ENCODE assay signal across 24 cellular contexts in the genomic region with DNA sequence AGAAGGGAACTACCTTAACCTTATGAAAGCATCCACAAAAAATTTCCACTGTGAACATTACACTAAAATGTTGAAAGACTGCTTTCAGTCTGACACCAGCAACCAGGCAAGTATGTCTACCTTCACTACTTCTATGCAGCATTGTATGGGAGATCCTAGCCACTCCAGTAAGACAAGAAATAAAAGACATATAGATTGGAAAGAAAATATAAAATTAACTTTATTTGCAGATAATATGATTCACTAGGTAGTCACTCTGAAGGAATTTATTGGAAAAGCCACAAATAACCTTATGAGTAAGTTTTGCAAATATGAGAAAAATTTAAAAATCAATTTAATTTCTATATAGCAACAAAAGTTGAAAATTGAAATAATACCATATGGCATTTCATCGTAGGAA.
DNase-seq lines count a peak whose midpoint lies in the region; ATAC-seq and TF ChIP-seq lines count a peak whose summit lies in the region.
"Had no signal": no experiment of that assay in that cellular context is flagged by ENCODE, and none has a peak within 500 bp of the region (broad histone marks: within the 10 kb centered on the region; RNA-seq: fewer than 3 reads in every experiment).

No MANE protein-coding gene starts in this region.

- no peak overlapping the region for H3K27ac Mint-ChIP-seq in endodermal cell
- H3K27ac Mint-ChIP-seq: B cell; CD8-positive, alpha-beta memory T cell had no signal

- no peaks in the 10 kb centered on the region for H3K27me3 Mint-ChIP-seq in endodermal cell (ENCODE audit: insufficient read depth)
- H3K27me3 Mint-ChIP-seq: B cell; CD8-positive, alpha-beta memory T cell had no signal

- 0 out of 3 replicates have a peak, but pooled peaks have one; percentile 17 for ATAC-seq in RWPE2 (ENCODE audit: low read depth)
- ATAC-seq: K562 had no signal

- peaks cover 2% of the 10 kb centered on the region for H3K9me3 Mint-ChIP-seq in endodermal cell

- H3K36me3 ChIP-seq in RWPE2 (ENCODE audit: low read depth) (no peaks in the 10 kb centered on the region), endodermal cell (ENCODE audit: control insufficient read depth, insufficient read depth, low read length) (no peaks in the 10 kb centered on the region)
- H3K36me3 ChIP-seq: Peyer's patch had no signal

- no peak for TF ChIP-seq CTCF in RWPE2 (IDR thresholded peaks at IDR 0.05; ENCODE audit: poor library complexity, severe bottlenecking)
- no peak for TF ChIP-seq CTCF in endodermal cell (conservative IDR thresholded peaks at IDR 0.05)

- no peak overlapping the region for H3K4me3 Mint-ChIP-seq in endodermal cell
- H3K4me3 Mint-ChIP-seq: B cell; CD8-positive, alpha-beta memory T cell had no signal

- DNase-seq in EL (peak; percentile 30), HS-27A (ENCODE audit: low read depth) (peak; percentile 40), RWPE2 (ENCODE audit: low spot score) (no peak), iris pigment epithelial cell (ENCODE audit: low read depth) (peak; percentile 28), NCI-H526 treated with DMSO at 0.1 percent for 48 hours (lab: John Stamatoyannopoulos, UW) (no peak), SW 1271 (lab: John Stamatoyannopoulos, UW) (no peak), endodermal cell (no peak)
- DNase-seq: Calu3; CD8-positive, alpha-beta memory T cell; DMS153; DND-41; Kasumi-1; NCI-H1105 treated with DMSO at 0.1 percent for 48 hours; NCI-H146; NCI-H1930; NCI-H446; NCI-H524 treated with DMSO at 0.1 percent for 48 hours; NCI-H82; Peyer's patch; SK-N-SH had no signal

- H3K27me3 ChIP-seq in RWPE2 (ENCODE audit: insufficient read depth, poor library complexity, severe bottlenecking) (no peaks in the 10 kb centered on the region), endodermal cell (ENCODE audit: control insufficient read depth, insufficient read depth, low read length, poor library complexity, severe bottlenecking) (no peaks in the 10 kb centered on the region)
- H3K27me3 ChIP-seq: Peyer's patch had no signal

- H3K36me3 Mint-ChIP-seq in endodermal cell (ENCODE audit: low read depth): no peaks in the 10 kb centered on the region
- H3K36me3 Mint-ChIP-seq: CD8-positive, alpha-beta memory T cell had no signal

- no peaks in the 10 kb centered on the region for H3K4me1 Mint-ChIP-seq in endodermal cell
- H3K4me1 Mint-ChIP-seq: B cell; CD8-positive, alpha-beta memory T cell had no signal

- H3K27ac ChIP-seq in RWPE2 (ENCODE audit: poor library complexity, severe bottlenecking) (peak overlapping the region; percentile 21), endodermal cell (ENCODE audit: low read depth, low read length) (no peak overlapping the region)
- H3K27ac ChIP-seq: 22Rv1, C4-2B, Peyer's patch had no signal

- no peak overlapping the region for H3K4me3 ChIP-seq in RWPE2 (ENCODE audit: severe bottlenecking)
- no peak overlapping the region for H3K4me3 ChIP-seq in endodermal cell (ENCODE audit: low read length)
- H3K4me3 ChIP-seq: K562, Peyer's patch had no signal

- 100% methylated on average over 1 of the region's 1 CpG; no CpG with 5 or more reads in 1 of the 2 experiments for WGBS in endodermal cell (ENCODE audit: insufficient coverage in 1 of 2, insufficient read length in 1 of 2), 2 experiments

- H3K9me3 ChIP-seq in RWPE2 (ENCODE audit: severe bottlenecking) (no peaks in the 10 kb centered on the region), endodermal cell (ENCODE audit: control insufficient read depth, low read length) (no peaks in the 10 kb centered on the region)
- H3K9me3 ChIP-seq: Peyer's patch, SK-N-SH had no signal

- H3K4me1 ChIP-seq in RWPE2 (ENCODE audit: insufficient read depth, poor library complexity, severe bottlenecking): peaks cover 9% of the 10 kb centered on the region
- no peaks in the 10 kb centered on the region for H3K4me1 ChIP-seq in endodermal cell (ENCODE audit: control insufficient read depth, insufficient read depth, low read length)
- H3K4me1 ChIP-seq: Peyer's patch had no signal

- H3K9ac ChIP-seq in endodermal cell (ENCODE audit: extremely low read depth, low read length, poor library complexity, severe bottlenecking): no peak overlapping the region
- H3K9ac ChIP-seq: SK-N-SH had no signal

Comparison
In these comparisons a context has a peak if more than half of its experiments do, and no peak if none do; other contexts are left out.
1. DNase-seq: peak in EL (single experiment), HS-27A (single experiment) and iris pigment epithelial cell (single experiment); none in RWPE2 (single experiment), NCI-H526 treated with DMSO at 0.1 percent for 48 hours (single experiment), SW 1271 (0 of 2) and endodermal cell (single experiment).